In the genomic region with DNA sequence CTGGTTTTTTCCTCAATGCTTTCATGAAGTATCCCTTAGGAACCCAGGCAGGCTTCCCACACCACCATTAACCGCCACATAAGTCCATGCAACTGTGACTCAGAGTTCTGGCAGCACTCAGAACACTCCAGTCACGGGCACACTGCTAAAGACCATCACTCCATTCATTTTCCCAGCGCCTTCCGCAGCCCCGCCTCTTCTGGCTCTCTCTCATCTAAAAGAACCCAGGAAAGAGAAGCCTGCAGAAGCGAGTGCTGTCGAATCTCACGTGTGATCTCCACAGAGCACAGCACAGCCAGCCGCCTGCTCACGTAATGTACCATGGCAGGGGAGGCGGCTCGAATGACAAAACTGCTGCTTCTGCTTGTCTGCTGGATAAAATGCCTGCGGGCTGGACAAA, we compare ENCODE assay signal across 8 cellular contexts. TPM values are rescaled to one million over a fixed set of nuclear protein-coding genes. Genes with fewer than 3 reads are reported as not detected.
A peak's percentile ranks its signal among the peaks of the same experiment; 100 is the strongest.
DNase-seq lines count a peak whose midpoint lies in the region; ATAC-seq, FAIRE-seq and TF ChIP-seq lines count a peak whose summit lies in the region.

No MANE protein-coding gene starts in this region.

- no TSS peak for BruUV-seq in OCI-LY7 (replicated peaks; lab: Mats Ljungman, UMichigan)

- H2BK20ac ChIP-seq in H1 (ENCODE audit: low read length), result 0 out of 2 replicates have a peak overlapping the region, but pooled peaks have one; percentile 32

- WGBS in H1 (ENCODE audit: extremely low coverage in 1 of 2, insufficient coverage in 1 of 2, insufficient read length in 1 of 2, insufficient replicate concordance in 2 of 2, low coverage in 1 of 2, low lambda C conversion rate in 2 of 2, missing lambda C conversion rate in 1 of 2), 2 experiments, result 82% methylated on average over 13 of the region's 13 CpGs; no CpG with 5 or more reads in 1 of the 2 experiments
- 85 to 92% (median 86%) methylated on average over 13 of the region's 13 CpGs for WGBS in ovary, 3 donors

- H3K36me3 ChIP-seq in DND-41 (ENCODE audit: insufficient read depth, low read length) (peaks cover 22% of the 10 kb centered on the region), OCI-LY7 (ENCODE audit: insufficient read depth, low read length) (peaks cover 32% of the 10 kb centered on the region), H1 (ENCODE audit: control insufficient read depth in 2 of 4, insufficient read depth in 4 of 4, low read length in 3 of 4) (peaks cover 0 to 15% (median 3%) of the 10 kb centered on the region in 4 experiments; a peak in 2 of 8 replicates), ovary (no peaks in the 10 kb centered on the region)

- H2BK12ac ChIP-seq in H1 (ENCODE audit: low read depth, low read length), result peak overlapping the region; percentile 75; the same call in 1 of the 2 replicates

- H3K79me1 ChIP-seq in H1 (ENCODE audit: low read depth, low read length), result no peaks in the 10 kb centered on the region; the same call in 1 of the 2 replicates

- no peak overlapping the region for H2AK5ac ChIP-seq in H1 (ENCODE audit: low read depth, low read length)

- intact Hi-C loops in OCI-LY7 (cut with micrococcal nuclease; ENCODE audit: unreplicated experiment), result no loop called here
- intact Hi-C loops in posterior cingulate gyrus (cut with DNase I), result loop anchor here (2.0 kb wide), 1 partner anchor 63 kb away; the partner anchor contains the start of gene INTS1
- intact Hi-C loops in ovary (cut with DNase I), result no loop called here

- H2BK120ac ChIP-seq in H1 (replicated peaks; ENCODE audit: low read depth, low read length), result no peak overlapping the region

- H3K4me1 ChIP-seq in DND-41 (ENCODE audit: insufficient read depth, low read length) (peaks cover 38% of the 10 kb centered on the region), OCI-LY7 (ENCODE audit: insufficient read depth, low read length, poor library complexity, severe bottlenecking) (peaks cover 27% of the 10 kb centered on the region), H1 (replicated peaks in 1 of 4; ENCODE audit: control insufficient read depth in 3 of 4, insufficient read depth in 4 of 4, low read length in 3 of 4) (peaks cover 0 to 17% (median 10%) of the 10 kb centered on the region in 4 experiments; a peak in 5 of 7 replicates), ovary (ENCODE audit: insufficient read depth) (peaks cover 7% of the 10 kb centered on the region)

- H3K18ac ChIP-seq in H1 (ENCODE audit: extremely low read depth, low read length), result peak overlapping the region; percentile 36; the same call in 1 of the 2 replicates

- no peak for DNase-seq in DND-41
- no peak for DNase-seq in OCI-LY7 (ENCODE audit: low spot score)
- DNase-seq in H1 (ENCODE audit: low read depth in 1 of 2, low spot score in 2 of 2), result no peak
- peak in 7 of 10 donors; percentile 26 to 94 (median 56) for DNase-seq in posterior cingulate gyrus
- DNase-seq in activated effector memory CD4-positive, alpha-beta T cell treated with anti-CD3 and anti-CD28 coated beads, Interleukin-2, amount 50 U/mL, for 16 hours, result no peak
- no peak for DNase-seq in ovary
- no peak for DNase-seq in activated CD4-positive, CD25-positive, alpha-beta regulatory T cell (lab: John Stamatoyannopoulos, UW)

- POLR2A ChIA-PET in OCI-LY7 (lab: Charles Lee), result no interaction called here
- POLR2A ChIA-PET in H1 (lab: Charles Lee; ENCODE audit: partially characterized antibody), result interaction anchor here (0.9 kb wide), 1 partner anchor 34 kb away, joined by 3 read pairs; no protein-coding TSS in a partner anchor

- CTCF ChIA-PET in OCI-LY7 (lab: Charles Lee; ENCODE audit: unreplicated experiment) (no interaction called here), H1 (lab: Charles Lee; ENCODE audit: partially characterized antibody) (no interaction called here)

- ATAC-seq in DND-41 (ENCODE audit: insufficient read depth, low read depth) (no peak), GM21529 (IDR thresholded peaks at IDR 0.05; ENCODE audit: unreplicated experiment) (no peak)

- TF ChIP-seq CTCF in DND-41 (IDR thresholded peaks at IDR 0.05; ENCODE audit: borderline replicate concordance, extremely low read depth, low read length, poor library complexity, severe bottlenecking) (no peak), OCI-LY7 (conservative IDR thresholded peaks at IDR 0.05; ENCODE audit: low read length) (no peak), H1 (IDR thresholded peaks at IDR 0.05; ENCODE audit: control extremely low read depth in 1 of 3, insufficient read depth in 1 of 3, low read depth in 1 of 3, low read length in 3 of 3) (no peak), ovary (IDR thresholded peaks at IDR 0.05) (no peak)

- H3K23me2 ChIP-seq in H1 (ENCODE audit: low read depth, low read length), result no peaks in the 10 kb centered on the region; the same call in 1 of the 2 replicates

- peak overlapping the region; percentile 41; the same call in 1 of the 2 replicates for H2BK5ac ChIP-seq in H1 (ENCODE audit: low read depth, low read length)

- H3K9ac ChIP-seq in DND-41 (ENCODE audit: low read depth, low read length) (no peak overlapping the region), H1 (replicated peaks in 1 of 4; ENCODE audit: extremely low read depth in 1 of 4, low read depth in 3 of 4, low read length in 3 of 4) (no peak overlapping the region)

- H2AFZ ChIP-seq in DND-41 (ENCODE audit: low read depth, low read length), result no peak overlapping the region
- H2AFZ ChIP-seq in OCI-LY7 (ENCODE audit: low read length), result no peak overlapping the region
- no peak overlapping the region for H2AFZ ChIP-seq in H1 (ENCODE audit: low read length)

- peak overlapping the region; percentile 66 for H4K91ac ChIP-seq in H1 (replicated peaks; ENCODE audit: insufficient read length, low read length)

- no peak overlapping the region for H2BK15ac ChIP-seq in H1 (ENCODE audit: low read length)

- no peak for FAIRE-seq in H1 (lab: Jason Lieb, UNC)

- H3K9me2 ChIP-seq in OCI-LY7 (ENCODE audit: insufficient read depth, low read length), result no peaks in the 10 kb centered on the region

- H4K20me1 ChIP-seq in DND-41 (ENCODE audit: insufficient read depth, low read length) (peaks cover 12% of the 10 kb centered on the region; the same call in 1 of the 2 replicates), OCI-LY7 (ENCODE audit: insufficient read depth, low read length) (no peaks in the 10 kb centered on the region), H1 (replicated peaks in 1 of 2; ENCODE audit: control insufficient read depth in 1 of 2, insufficient read depth in 2 of 2, low read length in 2 of 2) (no peaks in the 10 kb centered on the region)

- no peak overlapping the region for H4K5ac ChIP-seq in H1 (ENCODE audit: insufficient read length, low read depth, low read length)

- TF ChIP-seq EP300 in H1 (IDR thresholded peaks at IDR 0.05; ENCODE audit: borderline replicate concordance in 1 of 2, low read depth in 2 of 2, low read length in 2 of 2), result no peak
- TF ChIP-seq EP300 in ovary (IDR thresholded peaks at IDR 0.05), result no peak

- no peak overlapping the region for H3K4ac ChIP-seq in H1 (replicated peaks; ENCODE audit: insufficient read length, low read depth, low read length)

- no peak overlapping the region for H3K56ac ChIP-seq in H1 (replicated peaks; ENCODE audit: insufficient read length, low read depth, low read length)

- TF ChIP-seq RAD21 in H1 (IDR thresholded peaks at IDR 0.05 in 1 of 2, conservative IDR thresholded peaks at IDR 0.05 in 1 of 2; ENCODE audit: low read depth in 2 of 2, low read length in 2 of 2), result no peak

- no peak overlapping the region; the same call in 1 of the 2 replicates for H4K8ac ChIP-seq in H1 (ENCODE audit: extremely low read depth, insufficient read depth, low read length)

- no peak overlapping the region; the same call in 1 of the 2 replicates for H3K27ac ChIP-seq in DND-41 (ENCODE audit: low read length)
- no peak overlapping the region for H3K27ac ChIP-seq in OCI-LY7 (ENCODE audit: low read depth, low read length, poor library complexity, severe bottlenecking)
- no peak overlapping the region for H3K27ac ChIP-seq in H1 (ENCODE audit: low read depth, low read length)
- no peak overlapping the region for H3K27ac ChIP-seq in ovary

- peaks cover 28% of the 10 kb centered on the region for H3K79me2 ChIP-seq in DND-41 (ENCODE audit: insufficient read depth, low read length)
- H3K79me2 ChIP-seq in OCI-LY7 (ENCODE audit: insufficient read depth, low read depth, low read length), result peaks cover 17% of the 10 kb centered on the region; the same call in 1 of the 2 replicates
- H3K79me2 ChIP-seq in H1 (ENCODE audit: control insufficient read depth in 1 of 2, insufficient read depth in 2 of 2, low read length in 2 of 2), result no peaks in the 10 kb centered on the region

- H3K14ac ChIP-seq in H1 (ENCODE audit: insufficient read length), result no peak overlapping the region

- H3K4me2 ChIP-seq in DND-41 (ENCODE audit: insufficient read depth, low read length) (peak overlapping the region; percentile 90; the same call in 1 of the 2 replicates), OCI-LY7 (ENCODE audit: low read length) (peak overlapping the region; percentile 23; the same call in 1 of the 2 replicates), H1 (ENCODE audit: insufficient read depth in 1 of 2, low read depth in 2 of 2, low read length in 2 of 2) (peak overlapping the region; percentile 19 to 55; a peak in 1 of 4 replicates)

- H3K4me3 ChIP-seq in DND-41 (ENCODE audit: low read depth in 1 of 2, low read length in 2 of 2) (no peak overlapping the region), OCI-LY7 (ENCODE audit: low read depth, low read length, poor library complexity, severe bottlenecking) (no peak overlapping the region), H1 (ENCODE audit: extremely low read depth in 1 of 4, insufficient read depth in 2 of 4, low read depth in 3 of 4, low read length in 4 of 4) (no peak overlapping the region), ovary (no peak overlapping the region)

- H3K9me3 ChIP-seq in DND-41 (ENCODE audit: insufficient read depth, low read length, severe bottlenecking) (no peaks in the 10 kb centered on the region), OCI-LY7 (ENCODE audit: low read length) (no peaks in the 10 kb centered on the region), H1 (ENCODE audit: insufficient read depth in 2 of 2, low read depth in 1 of 2, low read length in 1 of 2) (no peaks in the 10 kb centered on the region), ovary (no peaks in the 10 kb centered on the region)

- H3K23ac ChIP-seq in H1 (ENCODE audit: insufficient read length), result no peak overlapping the region

- no peaks in the 10 kb centered on the region for H3K27me3 ChIP-seq in DND-41 (ENCODE audit: insufficient read depth, low read length, poor library complexity)
- H3K27me3 ChIP-seq in H1 (replicated peaks in 1 of 4; ENCODE audit: control insufficient read depth in 3 of 4, extremely low read depth in 1 of 4, insufficient read depth in 3 of 4, low read length in 3 of 4), result no peaks in the 10 kb centered on the region; a peak in 2 of 7 replicates
- no peaks in the 10 kb centered on the region for H3K27me3 ChIP-seq in ovary

- no peak for TF ChIP-seq POLR2A in H1 (IDR thresholded peaks at IDR 0.05; ENCODE audit: control extremely low read depth in 1 of 2, low read depth in 2 of 2, low read length in 2 of 2)
- TF ChIP-seq POLR2A in ovary (IDR thresholded peaks at IDR 0.05), result no peak

RNA-seq across cellular contexts. Expression of gene PSMG3, which starts 1.9 kb away (rescaled TPM):
- total RNA-seq in OCI-LY7 (2014; rRNA removed; shearing (Covaris generic)), result 128 and 129 TPM in 2 replicates
- total RNA-seq in OCI-LY7 (2022) (55.1 and 63.7 TPM in 2 replicates), ovary (10 to 100 TPM; 15.6 to 34.5 (median 18.6) TPM)
- 30.2 and 32.0 TPM in 2 replicates for total RNA-seq in H1 (2021; fragmentation: NEBNext Ultra II Directional; extraction: Animal tissue kit (Norgen Biotek cat#: 25700))
- polyA plus RNA-seq in H1 (2011; rRNA removed) (62.0 and 69.8 TPM in 2 replicates), ovary (10 to 100 TPM; 12.7 to 29.9 TPM)
- 85.4 TPM for polyA plus RNA-seq in H1 (2011; cell fraction: cytosol; rRNA removed)
- 57.2 TPM for polyA plus RNA-seq in H1 (2011; cell fraction: nucleus; rRNA removed)
- 36.8 to 57.3 TPM (median 50.2 TPM) in 4 replicates for polyA plus RNA-seq in H1 (2012, experiment 1 of 2)
- 57.9 TPM for polyA plus RNA-seq in H1 (2012, experiment 2 of 2)
- polyA plus RNA-seq in H1 (2013, experiment 1 of 2), result 21.9 TPM
- 20.0 TPM for polyA plus RNA-seq in H1 (2013, experiment 2 of 2)
- 10.6 and 11.2 TPM in 2 replicates for polyA minus RNA-seq in H1 (2011; rRNA and poly(A)+ RNA removed)
- polyA minus RNA-seq in H1 (2011; cell fraction: cytosol; rRNA and poly(A)+ RNA removed), result 13.8 TPM
- polyA minus RNA-seq in H1 (2011; cell fraction: nucleus; rRNA and poly(A)+ RNA removed), result 9.8 TPM

RNA-seq across cellular contexts. Expression of gene TMEM184A, which starts 11.9 kb away (rescaled TPM):
- total RNA-seq in OCI-LY7 (2014; rRNA removed; shearing (Covaris generic)), result 0.19 and 0.77 TPM in 2 replicates
- total RNA-seq in OCI-LY7 (2022) (not detected in 2 replicates), ovary (1 to 10 TPM in 5 of 7 donors, under 1 TPM in 1, not detected in 1; 0.05 to 8.4 (median 1.6) TPM)
- 1.5 and 1.8 TPM in 2 replicates for total RNA-seq in H1 (2021; fragmentation: NEBNext Ultra II Directional; extraction: Animal tissue kit (Norgen Biotek cat#: 25700))
- polyA plus RNA-seq in H1 (2011; rRNA removed) (2.1 and 3.0 TPM in 2 replicates), ovary (under 1 TPM in 1 of 2 donors, not detected in 1; 0.13 TPM)
- polyA plus RNA-seq in H1 (2011; cell fraction: cytosol; rRNA removed), result 2.0 TPM
- 11.1 TPM for polyA plus RNA-seq in H1 (2011; cell fraction: nucleus; rRNA removed)
- 1.0 to 1.7 TPM (median 1.3 TPM) in 4 replicates for polyA plus RNA-seq in H1 (2012, experiment 1 of 2)
- polyA plus RNA-seq in H1 (2012, experiment 2 of 2), result 0.89 TPM
- 1.6 TPM for polyA plus RNA-seq in H1 (2013, experiment 1 of 2)
- polyA plus RNA-seq in H1 (2013, experiment 2 of 2), result 1.3 TPM
- polyA minus RNA-seq in H1 (2011; rRNA and poly(A)+ RNA removed), result 1.5 and 2.9 TPM in 2 replicates
- 2.5 TPM for polyA minus RNA-seq in H1 (2011; cell fraction: cytosol; rRNA and poly(A)+ RNA removed)
- polyA minus RNA-seq in H1 (2011; cell fraction: nucleus; rRNA and poly(A)+ RNA removed), result 5.4 TPM

RNA-seq across cellular contexts. Expression of gene MAFK, which starts 37.4 kb away (rescaled TPM):
- 25.2 and 26.1 TPM in 2 replicates for total RNA-seq in OCI-LY7 (2014; rRNA removed; shearing (Covaris generic))
- total RNA-seq in OCI-LY7 (2022) (32.7 and 39.0 TPM in 2 replicates), ovary (10 to 100 TPM; 10.5 to 42.0 (median 18.7) TPM)
- total RNA-seq in H1 (2021; fragmentation: NEBNext Ultra II Directional; extraction: Animal tissue kit (Norgen Biotek cat#: 25700)), result 16.8 and 17.3 TPM in 2 replicates
- polyA plus RNA-seq in H1 (2011; rRNA removed) (5.5 and 6.9 TPM in 2 replicates), ovary (10 to 100 TPM in 1 of 2 donors, 1 to 10 TPM in 1; 1.8 to 22.9 TPM)
- polyA plus RNA-seq in H1 (2011; cell fraction: cytosol; rRNA removed), result 7.6 TPM
- polyA plus RNA-seq in H1 (2011; cell fraction: nucleus; rRNA removed), result 27.0 TPM
- 9.8 to 15.5 TPM (median 13.5 TPM) in 4 replicates for polyA plus RNA-seq in H1 (2012, experiment 1 of 2)
- polyA plus RNA-seq in H1 (2012, experiment 2 of 2), result 8.5 TPM
- 7.6 TPM for polyA plus RNA-seq in H1 (2013, experiment 1 of 2)
- 7.8 TPM for polyA plus RNA-seq in H1 (2013, experiment 2 of 2)
- 2.3 and 2.4 TPM in 2 replicates for polyA minus RNA-seq in H1 (2011; rRNA and poly(A)+ RNA removed)
- polyA minus RNA-seq in H1 (2011; cell fraction: cytosol; rRNA and poly(A)+ RNA removed), result 8.1 TPM
- 7.7 TPM for polyA minus RNA-seq in H1 (2011; cell fraction: nucleus; rRNA and poly(A)+ RNA removed)

Comparison
In these comparisons a context has a peak if more than half of its experiments do, and no peak if none do; other contexts are left out.
1. DNase-seq: peak in posterior cingulate gyrus (7 of 10); none in DND-41 (single experiment), OCI-LY7 (single experiment), H1 (0 of 2), activated effector memory CD4-positive, alpha-beta T cell treated with anti-CD3 and anti-CD28 coated beads, Interleukin-2, amount 50 U/mL, for 16 hours (single experiment), ovary (0 of 5) and activated CD4-positive, CD25-positive, alpha-beta regulatory T cell (0 of 4).
2. H3K4me2 ChIP-seq: peak in every context shown above with its lines; median percentile 90 in DND-41; 37 in H1; 23 in OCI-LY7.